In genomic region chr2:183250061-183250460, GRCh38 we compare ENCODE assay signal across 27 cellular contexts.
"Had no signal": no experiment of that assay in that cellular context is flagged by ENCODE, and none has a peak within 500 bp of the region (broad histone marks: within the 10 kb centered on the region; RNA-seq: fewer than 3 reads in every experiment).

No MANE protein-coding gene starts in this region.

- H3K27me3 Mint-ChIP-seq: activated B cell treated with CpG ODN at 0.5 μM for 24 hours; activated naive CD4-positive, alpha-beta T cell treated with anti-CD3 and anti-CD28 coated beads, Interleukin-2, amount 50 U/mL, for 24 hours; activated T-cell treated with anti-CD3 and anti-CD28 coated beads, Interleukin-2, amount 50 U/mL, for 24 hours had no signal

- H3K9me3 Mint-ChIP-seq: activated B cell treated with CpG ODN at 0.5 μM for 24 hours; activated CD4-positive, alpha-beta T cell treated with anti-CD3 and anti-CD28 coated beads, Interleukin-2, amount 10 ng/mL, durations not matched to agents 24 days and 14 days; activated naive CD4-positive, alpha-beta T cell treated with anti-CD3 and anti-CD28 coated beads, Interleukin-2, amount 50 U/mL, for 24 hours; activated T-cell treated with anti-CD3 and anti-CD28 coated beads, Interleukin-2, amount 50 U/mL, for 24 hours; activated T-helper 1 cell treated with anti-CD3 and anti-CD28 coated beads, Interleukin-12 subunit alpha, Interleukin-12 subunit beta, Interleukin-2, Interleukin-4 antibody, amounts not matched to agents 30 ng/mL and 10 ng/mL and 1 ng/mL, durations not matched to agents 14 hours and 24 hours and 36 hours; T-cell had no signal

- H3K36me3 ChIP-seq: ascending aorta, cardiac muscle cell had no signal

- H3K27ac Mint-ChIP-seq: activated B cell treated with CpG ODN at 0.5 μM for 24 hours; activated CD4-positive, alpha-beta T cell treated with anti-CD3 and anti-CD28 coated beads, Interleukin-2, amount 10 ng/mL, durations not matched to agents 24 days and 14 days; activated CD8-positive, alpha-beta memory T cell treated with anti-CD3 and anti-CD28 coated beads, Interleukin-2, amount 10 ng/mL, durations not matched to agents 7 days and 5 days; activated naive CD4-positive, alpha-beta T cell treated with anti-CD3 and anti-CD28 coated beads, Interleukin-2, amount 50 U/mL, for 24 hours; activated T-cell treated with anti-CD3 and anti-CD28 coated beads, Interleukin-2, amount 50 U/mL, for 24 hours; activated T-helper 1 cell treated with anti-CD3 and anti-CD28 coated beads, Interleukin-12 subunit alpha, Interleukin-12 subunit beta, Interleukin-2, Interleukin-4 antibody, amounts not matched to agents 30 ng/mL and 10 ng/mL and 1 ng/mL, durations not matched to agents 14 hours and 24 hours and 36 hours; T-cell had no signal

- H3K36me3 Mint-ChIP-seq: activated CD8-positive, alpha-beta memory T cell treated with anti-CD3 and anti-CD28 coated beads, Interleukin-2, amount 10 ng/mL, durations not matched to agents 7 days and 5 days; activated naive CD4-positive, alpha-beta T cell treated with anti-CD3 and anti-CD28 coated beads, Interleukin-2, amount 50 U/mL, for 24 hours; T-cell had no signal

- ATAC-seq: activated CD8-positive, alpha-beta memory T cell treated with anti-CD3 and anti-CD28 coated beads, Interleukin-2, amount 10 ng/mL, durations not matched to agents 7 days and 5 days; body of pancreas; K562; PC-3; T-cell had no signal

- H3K9me3 ChIP-seq: ascending aorta, body of pancreas had no signal

- H3K4me3 Mint-ChIP-seq: activated B cell treated with CpG ODN at 0.5 μM for 24 hours; activated CD4-positive, alpha-beta T cell treated with anti-CD3 and anti-CD28 coated beads, Interleukin-2, amount 10 ng/mL, durations not matched to agents 24 days and 14 days; activated CD8-positive, alpha-beta memory T cell treated with anti-CD3 and anti-CD28 coated beads, Interleukin-2, amount 10 ng/mL, durations not matched to agents 7 days and 5 days; activated naive CD4-positive, alpha-beta T cell treated with anti-CD3 and anti-CD28 coated beads, Interleukin-2, amount 50 U/mL, for 24 hours; activated T-cell treated with anti-CD3 and anti-CD28 coated beads, Interleukin-2, amount 50 U/mL, for 24 hours; activated T-helper 1 cell treated with anti-CD3 and anti-CD28 coated beads, Interleukin-12 subunit alpha, Interleukin-12 subunit beta, Interleukin-2, Interleukin-4 antibody, amounts not matched to agents 30 ng/mL and 10 ng/mL and 1 ng/mL, durations not matched to agents 14 hours and 24 hours and 36 hours; T-cell had no signal

- H3K4me1 ChIP-seq: ascending aorta, body of pancreas had no signal

- H3K4me3 ChIP-seq: ascending aorta, body of pancreas, cardiac muscle cell, K562, SK-N-MC had no signal

- H3K27me3 ChIP-seq: ascending aorta, body of pancreas, cardiac muscle cell had no signal

- H3K4me1 Mint-ChIP-seq: activated B cell treated with CpG ODN at 0.5 μM for 24 hours; activated CD4-positive, alpha-beta T cell treated with anti-CD3 and anti-CD28 coated beads, Interleukin-2, amount 10 ng/mL, durations not matched to agents 24 days and 14 days; activated CD8-positive, alpha-beta memory T cell treated with anti-CD3 and anti-CD28 coated beads, Interleukin-2, amount 10 ng/mL, durations not matched to agents 7 days and 5 days; activated naive CD4-positive, alpha-beta T cell treated with anti-CD3 and anti-CD28 coated beads, Interleukin-2, amount 50 U/mL, for 24 hours; T-cell had no signal

- DNase-seq: activated B cell treated with CpG ODN at 0.5 μM for 24 hours; activated CD4-positive, alpha-beta T cell treated with anti-CD3 and anti-CD28 coated beads for 1 hour; activated CD4-positive, alpha-beta T cell treated with anti-CD3 and anti-CD28 coated beads, Interleukin-2, amount 10 ng/mL, durations not matched to agents 24 days and 14 days; activated CD4-positive, alpha-beta T cell treated with anti-CD3 and anti-CD28 coated beads, Interleukin-2, amount 50 U/mL, for 48 hours; activated CD8-positive, alpha-beta memory T cell treated with anti-CD3 and anti-CD28 coated beads, Interleukin-2, amount 10 ng/mL, durations not matched to agents 7 days and 5 days; activated effector memory CD4-positive, alpha-beta T cell treated with Interleukin-2 at 50 U/mL for 16 hours; activated naive CD4-positive, alpha-beta T cell; activated T-cell treated with anti-CD3 and anti-CD28 coated beads, Interleukin-2, amount 50 U/mL, for 24 hours; body of pancreas; Kasumi-1; NCI-H146; NCI-H187 treated with DMSO at 0.1 percent for 48 hours; NCI-H2081 treated with DMSO at 0.1 percent for 48 hours; NCI-H2227 treated with DMSO at 0.1 percent for 48 hours; NCI-H526; NCI-H774; PC-3; SIG-M5; T-cell; T-helper 2 cell; T1000 had no signal
